ENCODE assay signal across 18 cellular contexts in genomic region chr10:86368046-86368445, GRCh38. TPM values are rescaled to one million over a fixed set of nuclear protein-coding genes. Genes with fewer than 3 reads are reported as not detected.
DNase-seq lines count a peak whose midpoint lies in the region; ATAC-seq, FAIRE-seq and TF ChIP-seq lines count a peak whose summit lies in the region.
"Had no signal": no experiment of that assay in that cellular context is flagged by ENCODE, and none has a peak within 500 bp of the region (broad histone marks: within the 10 kb centered on the region; RNA-seq: fewer than 3 reads in every experiment).

No MANE protein-coding gene starts in this region.

- H3K36me3 Mint-ChIP-seq in central memory CD8-positive, alpha-beta T cell (ENCODE audit: insufficient read depth), result no peaks in the 10 kb centered on the region
- H3K36me3 Mint-ChIP-seq in naive thymus-derived CD8-positive, alpha-beta T cell, result peaks cover 0 to 4% (median 0%) of the 10 kb centered on the region in 3 donors

- POLR2A ChIA-PET in HepG2 (lab: Yijun Ruan, JAX), result no interaction called here
- POLR2A ChIA-PET in naive thymus-derived CD8-positive, alpha-beta T cell (lab: Charles Lee), result no interaction called here

- no peak for FAIRE-seq in HepG2 (lab: Jason Lieb, UNC)
- FAIRE-seq: H54 had no signal

- H3K4me3 Mint-ChIP-seq in central memory CD8-positive, alpha-beta T cell, result peak overlapping the region; percentile 10
- H3K4me3 Mint-ChIP-seq in naive thymus-derived CD8-positive, alpha-beta T cell, result peak overlapping the region; percentile 11 to 72 (median 54)

- H3K36me3 ChIP-seq in right lobe of liver (no peaks in the 10 kb centered on the region), HepG2 (replicated peaks in 1 of 2; ENCODE audit: control insufficient read depth in 1 of 2, insufficient read depth in 2 of 2, low read length in 2 of 2) (no peaks in the 10 kb centered on the region)
- H3K36me3 ChIP-seq: adrenal gland, heart right ventricle, tibial nerve had no signal

- no peaks in the 10 kb centered on the region for H3K9me3 Mint-ChIP-seq in central memory CD8-positive, alpha-beta T cell
- H3K9me3 Mint-ChIP-seq in naive thymus-derived CD8-positive, alpha-beta T cell, result peaks cover 0 to 2% (median 0%) of the 10 kb centered on the region in 9 donors

- H3K4me3 ChIP-seq in right lobe of liver, result no peak overlapping the region
- H3K4me3 ChIP-seq in HepG2 (replicated peaks in 1 of 3; ENCODE audit: insufficient read depth in 1 of 3, low read depth in 2 of 3, low read length in 3 of 3), result no peak overlapping the region
- H3K4me3 ChIP-seq: lung had no signal

- TF ChIP-seq POLR2A in right lobe of liver (IDR thresholded peaks at IDR 0.05) (no peak), HepG2 (IDR thresholded peaks at IDR 0.05; ENCODE audit: insufficient read depth in 1 of 2, low read depth in 2 of 2, low read length in 2 of 2) (no peak)

- H3K27ac Mint-ChIP-seq in central memory CD8-positive, alpha-beta T cell (ENCODE audit: low read depth), result no peak overlapping the region
- H3K27ac Mint-ChIP-seq in naive thymus-derived CD8-positive, alpha-beta T cell, result no peak overlapping the region

- 100% methylated on average over 1 of the region's 1 CpG for WGBS in right lobe of liver (ENCODE audit: insufficient coverage, low coverage, low lambda C conversion rate, missing lambda C conversion rate)
- 64% methylated on average over 1 of the region's 1 CpG for WGBS in HepG2 (ENCODE audit: low lambda C conversion rate)

- CTCF ChIA-PET in HepG2 (lab: Yijun Ruan, JAX; ENCODE audit: low intra/inter-chr PET ratio, low total read pairs), result no interaction called here

- intact Hi-C loops in right lobe of liver (cut with DNase I), result no loop called here
- intact Hi-C loops in HepG2 (cut with micrococcal nuclease; ENCODE audit: unreplicated experiment), result no loop called here

- H3K9me3 ChIP-seq in right lobe of liver (no peaks in the 10 kb centered on the region), HepG2 (ENCODE audit: low read length) (no peaks in the 10 kb centered on the region)
- H3K9me3 ChIP-seq: adrenal gland, heart right ventricle, tibial nerve had no signal

- no peak overlapping the region for H2AFZ ChIP-seq in HepG2 (ENCODE audit: low read length)

- H3K4me1 ChIP-seq in right lobe of liver (peaks cover 0 to 24% (median 3%) of the 10 kb centered on the region in 4 donors), HepG2 (ENCODE audit: insufficient read depth, low read length) (no peaks in the 10 kb centered on the region)

- H3K27ac ChIP-seq in right lobe of liver (no peak overlapping the region), HepG2 (ENCODE audit: extremely low read length, insufficient read depth, low read length) (no peak overlapping the region)
- H3K27ac ChIP-seq: adrenal gland, heart right ventricle, tibial nerve had no signal

- no peak for ATAC-seq in right lobe of liver
- no peak for ATAC-seq in HepG2
- ATAC-seq in central memory CD8-positive, alpha-beta T cell (replicated peaks; ENCODE audit: extremely low read depth, poor library complexity, severe bottlenecking), result no peak
- no peak for ATAC-seq in naive thymus-derived CD8-positive, alpha-beta T cell
- ATAC-seq in HG02763 (IDR thresholded peaks at IDR 0.05; ENCODE audit: unreplicated experiment), result no peak

- peaks cover 12% of the 10 kb centered on the region for H3K4me1 Mint-ChIP-seq in central memory CD8-positive, alpha-beta T cell
- peaks cover 9 to 21% (median 19%) of the 10 kb centered on the region in 4 donors for H3K4me1 Mint-ChIP-seq in naive thymus-derived CD8-positive, alpha-beta T cell

- H3K27me3 ChIP-seq in right lobe of liver, result peaks cover 0 to 12% of the 10 kb centered on the region in 2 donors
- peaks cover 14 to 79% of the 10 kb centered on the region in 2 experiments for H3K27me3 ChIP-seq in HepG2 (ENCODE audit: control insufficient read depth in 1 of 2, insufficient read depth in 2 of 2, low read length in 2 of 2)

- no peak for TF ChIP-seq EP300 in HepG2 (IDR thresholded peaks at IDR 0.05; ENCODE audit: low read depth in 2 of 2, low read length in 2 of 2)
- TF ChIP-seq EP300 in HepG2 (CRISPR knock-in tag; IDR thresholded peaks at IDR 0.05; ENCODE audit: borderline replicate concordance), result no peak

- H3K9ac ChIP-seq in HepG2 (ENCODE audit: insufficient read depth, low read depth, low read length), result no peak overlapping the region

- H3K27me3 Mint-ChIP-seq in central memory CD8-positive, alpha-beta T cell, result peaks cover 81% of the 10 kb centered on the region
- H3K27me3 Mint-ChIP-seq in naive thymus-derived CD8-positive, alpha-beta T cell, result peaks cover 23 to 83% (median 60%) of the 10 kb centered on the region in 5 donors

- TF ChIP-seq CTCF in right lobe of liver (IDR thresholded peaks at IDR 0.05) (no peak), HepG2 (CRISPR knock-in tag; IDR thresholded peaks at IDR 0.05) (no peak)

- H3K4me2 ChIP-seq in HepG2 (ENCODE audit: low read depth, low read length), result no peak overlapping the region

- peaks cover 6% of the 10 kb centered on the region; the same call in 1 of the 2 replicates for H4K20me1 ChIP-seq in HepG2 (ENCODE audit: insufficient read depth, low read length)

- DNase-seq in right lobe of liver, result peak in 2 of 3 donors; percentile 3 to 7
- no peak for DNase-seq in HepG2 (ENCODE audit: low spot score)
- DNase-seq in central memory CD8-positive, alpha-beta T cell (ENCODE audit: low spot score in 2 of 2), result no peak
- no peak for DNase-seq in naive thymus-derived CD8-positive, alpha-beta T cell
- DNase-seq in NCI-H1417 (lab: John Stamatoyannopoulos, UW), result no peak
- no peak for DNase-seq in occipital lobe (lab: John Stamatoyannopoulos, UW)
- no peak for DNase-seq in midbrain (lab: John Stamatoyannopoulos, UW)
- DNase-seq: activated CD4-positive, alpha-beta T cell treated with anti-CD3 and anti-CD28 coated beads, Interleukin-2, amount 50 U/mL, for 4 hours; EL; heart right ventricle; NCI-H187 treated with DMSO at 0.1 percent for 48 hours; NCI-H446 treated with DMSO at 0.1 percent for 48 hours; stimulated activated CD4-positive, alpha-beta T cell treated with anti-CD3 and anti-CD28 coated beads, Interleukin-12 subunit alpha, Interleukin-12 subunit beta, amount 100 ng/mL, for 4 hours had no signal

- TF ChIP-seq RAD21 in HepG2 (CRISPR knock-in tag; IDR thresholded peaks at IDR 0.05), result no peak

- H3K79me2 ChIP-seq in HepG2 (ENCODE audit: insufficient read depth, low read length), result no peaks in the 10 kb centered on the region

- in situ Hi-C loops in HepG2 (cut with HindIII; ENCODE audit: extremely low pct_ligation_motif_present, low pct_unique_long_range_greater_than_20kb), result no loop called here

- BruUV-seq in HepG2 (replicated peaks; lab: Mats Ljungman, UMichigan), result no TSS peak

TF ChIP-seq in HepG2, 621 proteins besides CTCF, POLR2A, EP300 and RAD21:
- TF ChIP-seq ZNF556 (CRISPR knock-in tag; IDR thresholded peaks at IDR 0.05; ENCODE audit: borderline replicate concordance) (no peak), ZNF790 (CRISPR knock-in tag; IDR thresholded peaks at IDR 0.05; ENCODE audit: borderline replicate concordance) (no peak)

RNA-seq across cellular contexts. Expression of gene GRID1, which starts 1.5 kb away (rescaled TPM):
- total RNA-seq in right lobe of liver, result 1 to 10 TPM in 2 of 6 experiments, under 1 TPM in 4; 0.05 to 1.9 (median 0.81) TPM
- not detected in 2 replicates for total RNA-seq in HepG2 (2016; rRNA removed; fragmentation: Illumina TruSeq; extraction: Trizol)
- not detected in 2 replicates for total RNA-seq in HepG2 (2016; cell fraction: cytosol; rRNA removed; fragmentation: Illumina TruSeq; extraction: Trizol; ENCODE audit: low read depth)
- not detected in 2 replicates for total RNA-seq in HepG2 (2016; cell fraction: insoluble cytoplasmic fraction; rRNA removed; fragmentation: Illumina TruSeq; extraction: Trizol)
- not detected in 2 replicates for total RNA-seq in HepG2 (2016; cell fraction: membrane; rRNA removed; fragmentation: Illumina TruSeq; extraction: Trizol)
- not detected in 2 replicates for total RNA-seq in HepG2 (2016; cell fraction: nucleus; rRNA removed; fragmentation: Illumina TruSeq; extraction: Trizol)
- polyA plus RNA-seq in HepG2 (2011; rRNA removed), result 0.03 and 0.05 TPM in 2 replicates
- polyA plus RNA-seq in HepG2 (2011; cell fraction: cytosol; rRNA removed), result 0.01 and 0.03 TPM in 2 replicates
- not detected in 2 replicates for polyA plus RNA-seq in HepG2 (2011; cell fraction: nucleus; rRNA removed)
- polyA plus RNA-seq in HepG2 (2012), result not detected in 2 replicates
- not detected in 2 replicates for polyA plus RNA-seq in HepG2 (2016; cell fraction: cytosol; fragmentation: Illumina TruSeq; extraction: Trizol; ENCODE audit: low read depth)
- not detected in 2 replicates for polyA plus RNA-seq in HepG2 (2016; cell fraction: insoluble cytoplasmic fraction; fragmentation: Illumina TruSeq; extraction: Trizol; ENCODE audit: low read depth)
- polyA plus RNA-seq in HepG2 (2016; cell fraction: membrane; fragmentation: Illumina TruSeq; extraction: Trizol; ENCODE audit: low read depth), result not detected in 2 replicates
- polyA plus RNA-seq in HepG2 (2016; cell fraction: nucleus; fragmentation: Illumina TruSeq; extraction: Trizol; ENCODE audit: insufficient read depth, low read depth), result not detected in 2 replicates
- polyA minus RNA-seq in HepG2 (2011; rRNA and poly(A)+ RNA removed; ENCODE audit: low replicate concordance), result 5.3 TPM in 1 of 2 replicates, not detected in the other
- polyA minus RNA-seq in HepG2 (2011; cell fraction: cytosol; rRNA and poly(A)+ RNA removed), result not detected in 2 replicates
- 0.25 TPM in 1 of 2 replicates, not detected in the other for polyA minus RNA-seq in HepG2 (2011; cell fraction: nucleus; rRNA and poly(A)+ RNA removed)
- not detected for total RNA-seq in naive thymus-derived CD8-positive, alpha-beta T cell
- polyA plus RNA-seq in naive thymus-derived CD8-positive, alpha-beta T cell, result not detected
- 16.5 TPM for total RNA-seq in occipital lobe

Comparison
In these comparisons a context has a peak if more than half of its experiments do, and no peak if none do; other contexts are left out.
1. DNase-seq: peak in right lobe of liver (2 of 3); none in HepG2 (single experiment), central memory CD8-positive, alpha-beta T cell (0 of 2), naive thymus-derived CD8-positive, alpha-beta T cell (0 of 10), NCI-H1417 (0 of 3), occipital lobe (single experiment) and midbrain (single experiment).